ENCODE assay signal across 1 cellular context in the genomic region with DNA sequence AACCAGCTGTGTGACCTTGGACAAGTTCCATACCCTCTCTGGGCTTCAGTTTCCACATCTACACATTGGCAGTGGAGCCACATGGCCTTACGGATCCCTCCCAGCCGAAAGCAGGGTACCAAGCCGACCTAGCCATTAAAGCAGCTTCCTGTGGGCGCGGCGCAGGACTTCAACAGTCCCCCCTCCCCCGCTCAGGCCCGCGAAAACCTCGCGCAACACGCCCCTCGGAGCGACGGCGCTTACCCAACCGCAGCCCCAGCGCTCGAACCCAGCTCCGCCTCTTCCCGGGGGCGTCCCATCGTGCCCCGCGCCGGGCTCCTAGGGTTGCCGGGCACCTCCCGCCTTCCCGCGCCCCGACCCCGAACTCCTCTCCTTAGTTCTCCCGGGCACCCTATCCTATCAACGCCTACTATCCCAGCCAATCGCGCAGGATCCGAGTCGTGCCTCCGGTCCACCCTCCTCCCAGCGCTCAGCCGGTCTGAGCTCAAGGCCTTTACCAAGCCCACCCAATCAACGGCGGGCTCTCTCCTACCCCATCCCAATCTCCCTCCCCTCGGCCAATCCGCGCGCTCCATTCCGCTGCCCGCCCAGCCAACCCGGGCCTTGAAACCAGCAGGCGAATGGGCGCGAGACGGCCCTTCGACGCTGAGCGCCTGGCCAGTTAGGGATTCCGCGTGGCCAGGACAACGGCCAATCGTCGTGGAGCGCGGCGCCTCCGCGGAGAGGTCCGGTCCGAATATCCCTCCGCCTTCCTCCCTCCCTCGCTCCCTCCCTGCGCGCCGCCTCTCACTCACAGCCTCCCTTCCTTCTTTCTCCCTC.
TF ChIP-seq lines count a peak whose summit lies in the region.

A gene (plus strand): TSS at position 767 of the 819 bp plus-strand sequence. CDS start 326 bp downstream, outside the sequence.

TF ChIP-seq in K562, 482 proteins besides CTCF, POLR2A, EP300 and RAD21 (continued from another document and continues in another):
- TF ChIP-seq, protein P1, sequence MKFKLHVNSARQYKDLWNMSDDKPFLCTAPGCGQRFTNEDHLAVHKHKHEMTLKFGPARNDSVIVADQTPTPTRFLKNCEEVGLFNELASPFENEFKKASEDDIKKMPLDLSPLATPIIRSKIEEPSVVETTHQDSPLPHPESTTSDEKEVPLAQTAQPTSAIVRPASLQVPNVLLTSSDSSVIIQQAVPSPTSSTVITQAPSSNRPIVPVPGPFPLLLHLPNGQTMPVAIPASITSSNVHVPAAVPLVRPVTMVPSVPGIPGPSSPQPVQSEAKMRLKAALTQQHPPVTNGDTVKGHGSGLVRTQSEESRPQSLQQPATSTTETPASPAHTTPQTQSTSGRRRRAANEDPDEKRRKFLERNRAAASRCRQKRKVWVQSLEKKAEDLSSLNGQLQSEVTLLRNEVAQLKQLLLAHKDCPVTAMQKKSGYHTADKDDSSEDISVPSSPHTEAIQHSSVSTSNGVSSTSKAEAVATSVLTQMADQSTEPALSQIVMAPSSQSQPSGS (CRISPR knock-in tag; IDR thresholded peaks at IDR 0.05) = no peak
- TF ChIP-seq PRPF4 (IDR thresholded peaks at IDR 0.05; ENCODE audit: insufficient read depth, low read depth, low read length, poor library complexity, severe bottlenecking) (no peak), FOXK1 (CRISPR knock-in tag; IDR thresholded peaks at IDR 0.05; ENCODE audit: borderline replicate concordance) (no peak), CBFB (CRISPR knock-in tag; IDR thresholded peaks at IDR 0.05) (peak; percentile 89; the same call in 1 of the 2 replicates), SRSF9 (IDR thresholded peaks at IDR 0.05; ENCODE audit: borderline replicate concordance, low read depth, low read length) (no peak), GATAD2A (IDR thresholded peaks at IDR 0.05) (no peak; the same call in 1 of the 2 replicates), MEF2D (tag; conservative IDR thresholded peaks at IDR 0.05; ENCODE audit: low read depth) (peak; percentile 25; the same call in 1 of the 2 replicates), ZNF165 (CRISPR knock-in tag; IDR thresholded peaks at IDR 0.05; ENCODE audit: borderline replicate concordance) (no peak), TAF7 (tag; IDR thresholded peaks at IDR 0.05) (no peak; the same call in 1 of the 2 replicates), SPI1 (IDR thresholded peaks at IDR 0.05; ENCODE audit: borderline replicate concordance, low read depth, low read length) (no peak), ZFP30 (CRISPR knock-in tag; IDR thresholded peaks at IDR 0.05; ENCODE audit: borderline replicate concordance) (no peak), ZNF586 (CRISPR knock-in tag; conservative IDR thresholded peaks at IDR 0.05) (no peak), ZNF696 (CRISPR knock-in tag; conservative IDR thresholded peaks at IDR 0.05) (no peak), ZNF212 (CRISPR knock-in tag; IDR thresholded peaks at IDR 0.05) (no peak), NCOA2 (IDR thresholded peaks at IDR 0.05; ENCODE audit: partially characterized antibody in 2 of 2) (no peak), MAFF (IDR thresholded peaks at IDR 0.05; ENCODE audit: low read length) (no peak), CC2D1A (IDR thresholded peaks at IDR 0.05) (peak; percentile 73), SAP30 (IDR thresholded peaks at IDR 0.05; ENCODE audit: borderline replicate concordance, insufficient read depth, low read depth, low read length, poor library complexity, severe bottlenecking) (peak; percentile 37), PCBP1 (IDR thresholded peaks at IDR 0.05; ENCODE audit: low read depth, low read length, poor library complexity, severe bottlenecking) (peak; percentile 25), GTF2E2 (tag; IDR thresholded peaks at IDR 0.05) (peak; percentile 30; the same call in 1 of the 2 replicates), SIRT6 (IDR thresholded peaks at IDR 0.05; ENCODE audit: low read depth, low read length) (no peak), SMARCE1 (IDR thresholded peaks at IDR 0.05) (no peak; the same call in 1 of the 2 replicates), DPF2 (IDR thresholded peaks at IDR 0.05) (peak; percentile 69), ARID1B (IDR thresholded peaks at IDR 0.05) (peak; percentile 45), ZNF699 (CRISPR knock-in tag; IDR thresholded peaks at IDR 0.05; ENCODE audit: insufficient replicate concordance) (no peak), CSDE1 (IDR thresholded peaks at IDR 0.05) (no peak), ASH1L (IDR thresholded peaks at IDR 0.05; ENCODE audit: borderline replicate concordance, low read depth, partially characterized antibody) (peak; percentile 98), ZNF197 (CRISPR knock-in tag; IDR thresholded peaks at IDR 0.05; ENCODE audit: low read depth) (0 out of 2 replicates have a peak, but pooled peaks have one; percentile 9), HNRNPUL1 (IDR thresholded peaks at IDR 0.05; ENCODE audit: low read length) (no peak), SIN3A (IDR thresholded peaks at IDR 0.05; ENCODE audit: borderline replicate concordance in 2 of 2, control insufficient read depth in 1 of 2, low read depth in 2 of 2, low read length in 2 of 2) (peak in 1 of 2 experiments; percentile 43; a peak in 2 of 4 replicates), MAFK (IDR thresholded peaks at IDR 0.05; ENCODE audit: low read length) (0 out of 2 replicates have a peak, but pooled peaks have one; percentile 21), ZNF707 (CRISPR knock-in tag; conservative IDR thresholded peaks at IDR 0.05) (no peak)
- TF ChIP-seq, protein P2, sequence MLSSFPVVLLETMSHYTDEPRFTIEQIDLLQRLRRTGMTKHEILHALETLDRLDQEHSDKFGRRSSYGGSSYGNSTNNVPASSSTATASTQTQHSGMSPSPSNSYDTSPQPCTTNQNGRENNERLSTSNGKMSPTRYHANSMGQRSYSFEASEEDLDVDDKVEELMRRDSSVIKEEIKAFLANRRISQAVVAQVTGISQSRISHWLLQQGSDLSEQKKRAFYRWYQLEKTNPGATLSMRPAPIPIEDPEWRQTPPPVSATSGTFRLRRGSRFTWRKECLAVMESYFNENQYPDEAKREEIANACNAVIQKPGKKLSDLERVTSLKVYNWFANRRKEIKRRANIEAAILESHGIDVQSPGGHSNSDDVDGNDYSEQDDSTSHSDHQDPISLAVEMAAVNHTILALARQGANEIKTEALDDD (IDR thresholded peaks at IDR 0.05) = no peak
- TF ChIP-seq, protein P3, sequence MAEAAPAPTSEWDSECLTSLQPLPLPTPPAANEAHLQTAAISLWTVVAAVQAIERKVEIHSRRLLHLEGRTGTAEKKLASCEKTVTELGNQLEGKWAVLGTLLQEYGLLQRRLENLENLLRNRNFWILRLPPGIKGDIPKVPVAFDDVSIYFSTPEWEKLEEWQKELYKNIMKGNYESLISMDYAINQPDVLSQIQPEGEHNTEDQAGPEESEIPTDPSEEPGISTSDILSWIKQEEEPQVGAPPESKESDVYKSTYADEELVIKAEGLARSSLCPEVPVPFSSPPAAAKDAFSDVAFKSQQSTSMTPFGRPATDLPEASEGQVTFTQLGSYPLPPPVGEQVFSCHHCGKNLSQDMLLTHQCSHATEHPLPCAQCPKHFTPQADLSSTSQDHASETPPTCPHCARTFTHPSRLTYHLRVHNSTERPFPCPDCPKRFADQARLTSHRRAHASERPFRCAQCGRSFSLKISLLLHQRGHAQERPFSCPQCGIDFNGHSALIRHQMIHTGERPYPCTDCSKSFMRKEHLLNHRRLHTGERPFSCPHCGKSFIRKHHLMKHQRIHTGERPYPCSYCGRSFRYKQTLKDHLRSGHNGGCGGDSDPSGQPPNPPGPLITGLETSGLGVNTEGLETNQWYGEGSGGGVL (CRISPR knock-in tag; IDR thresholded peaks at IDR 0.05) = no peak
- TF ChIP-seq, protein P4, sequence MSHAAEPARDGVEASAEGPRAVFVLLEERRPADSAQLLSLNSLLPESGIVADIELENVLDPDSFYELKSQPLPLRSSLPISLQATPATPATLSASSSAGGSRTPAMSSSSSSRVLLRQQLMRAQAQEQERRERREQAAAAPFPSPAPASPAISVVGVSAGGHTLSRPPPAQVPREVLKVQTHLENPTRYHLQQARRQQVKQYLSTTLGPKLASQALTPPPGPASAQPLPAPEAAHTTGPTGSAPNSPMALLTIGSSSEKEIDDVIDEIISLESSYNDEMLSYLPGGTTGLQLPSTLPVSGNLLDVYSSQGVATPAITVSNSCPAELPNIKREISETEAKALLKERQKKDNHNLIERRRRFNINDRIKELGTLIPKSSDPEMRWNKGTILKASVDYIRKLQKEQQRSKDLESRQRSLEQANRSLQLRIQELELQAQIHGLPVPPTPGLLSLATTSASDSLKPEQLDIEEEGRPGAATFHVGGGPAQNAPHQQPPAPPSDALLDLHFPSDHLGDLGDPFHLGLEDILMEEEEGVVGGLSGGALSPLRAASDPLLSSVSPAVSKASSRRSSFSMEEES (CRISPR knock-in tag; IDR thresholded peaks at IDR 0.05) = no peak
- TF ChIP-seq, protein P5, sequence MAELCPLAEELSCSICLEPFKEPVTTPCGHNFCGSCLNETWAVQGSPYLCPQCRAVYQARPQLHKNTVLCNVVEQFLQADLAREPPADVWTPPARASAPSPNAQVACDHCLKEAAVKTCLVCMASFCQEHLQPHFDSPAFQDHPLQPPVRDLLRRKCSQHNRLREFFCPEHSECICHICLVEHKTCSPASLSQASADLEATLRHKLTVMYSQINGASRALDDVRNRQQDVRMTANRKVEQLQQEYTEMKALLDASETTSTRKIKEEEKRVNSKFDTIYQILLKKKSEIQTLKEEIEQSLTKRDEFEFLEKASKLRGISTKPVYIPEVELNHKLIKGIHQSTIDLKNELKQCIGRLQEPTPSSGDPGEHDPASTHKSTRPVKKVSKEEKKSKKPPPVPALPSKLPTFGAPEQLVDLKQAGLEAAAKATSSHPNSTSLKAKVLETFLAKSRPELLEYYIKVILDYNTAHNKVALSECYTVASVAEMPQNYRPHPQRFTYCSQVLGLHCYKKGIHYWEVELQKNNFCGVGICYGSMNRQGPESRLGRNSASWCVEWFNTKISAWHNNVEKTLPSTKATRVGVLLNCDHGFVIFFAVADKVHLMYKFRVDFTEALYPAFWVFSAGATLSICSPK (IDR thresholded peaks at IDR 0.05; ENCODE audit: borderline replicate concordance) = no peak
- TF ChIP-seq, protein P6, sequence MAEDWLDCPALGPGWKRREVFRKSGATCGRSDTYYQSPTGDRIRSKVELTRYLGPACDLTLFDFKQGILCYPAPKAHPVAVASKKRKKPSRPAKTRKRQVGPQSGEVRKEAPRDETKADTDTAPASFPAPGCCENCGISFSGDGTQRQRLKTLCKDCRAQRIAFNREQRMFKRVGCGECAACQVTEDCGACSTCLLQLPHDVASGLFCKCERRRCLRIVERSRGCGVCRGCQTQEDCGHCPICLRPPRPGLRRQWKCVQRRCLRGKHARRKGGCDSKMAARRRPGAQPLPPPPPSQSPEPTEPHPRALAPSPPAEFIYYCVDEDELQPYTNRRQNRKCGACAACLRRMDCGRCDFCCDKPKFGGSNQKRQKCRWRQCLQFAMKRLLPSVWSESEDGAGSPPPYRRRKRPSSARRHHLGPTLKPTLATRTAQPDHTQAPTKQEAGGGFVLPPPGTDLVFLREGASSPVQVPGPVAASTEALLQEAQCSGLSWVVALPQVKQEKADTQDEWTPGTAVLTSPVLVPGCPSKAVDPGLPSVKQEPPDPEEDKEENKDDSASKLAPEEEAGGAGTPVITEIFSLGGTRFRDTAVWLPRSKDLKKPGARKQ (CRISPR knock-in tag; IDR thresholded peaks at IDR 0.05) = no peak
- TF ChIP-seq, protein P7, sequence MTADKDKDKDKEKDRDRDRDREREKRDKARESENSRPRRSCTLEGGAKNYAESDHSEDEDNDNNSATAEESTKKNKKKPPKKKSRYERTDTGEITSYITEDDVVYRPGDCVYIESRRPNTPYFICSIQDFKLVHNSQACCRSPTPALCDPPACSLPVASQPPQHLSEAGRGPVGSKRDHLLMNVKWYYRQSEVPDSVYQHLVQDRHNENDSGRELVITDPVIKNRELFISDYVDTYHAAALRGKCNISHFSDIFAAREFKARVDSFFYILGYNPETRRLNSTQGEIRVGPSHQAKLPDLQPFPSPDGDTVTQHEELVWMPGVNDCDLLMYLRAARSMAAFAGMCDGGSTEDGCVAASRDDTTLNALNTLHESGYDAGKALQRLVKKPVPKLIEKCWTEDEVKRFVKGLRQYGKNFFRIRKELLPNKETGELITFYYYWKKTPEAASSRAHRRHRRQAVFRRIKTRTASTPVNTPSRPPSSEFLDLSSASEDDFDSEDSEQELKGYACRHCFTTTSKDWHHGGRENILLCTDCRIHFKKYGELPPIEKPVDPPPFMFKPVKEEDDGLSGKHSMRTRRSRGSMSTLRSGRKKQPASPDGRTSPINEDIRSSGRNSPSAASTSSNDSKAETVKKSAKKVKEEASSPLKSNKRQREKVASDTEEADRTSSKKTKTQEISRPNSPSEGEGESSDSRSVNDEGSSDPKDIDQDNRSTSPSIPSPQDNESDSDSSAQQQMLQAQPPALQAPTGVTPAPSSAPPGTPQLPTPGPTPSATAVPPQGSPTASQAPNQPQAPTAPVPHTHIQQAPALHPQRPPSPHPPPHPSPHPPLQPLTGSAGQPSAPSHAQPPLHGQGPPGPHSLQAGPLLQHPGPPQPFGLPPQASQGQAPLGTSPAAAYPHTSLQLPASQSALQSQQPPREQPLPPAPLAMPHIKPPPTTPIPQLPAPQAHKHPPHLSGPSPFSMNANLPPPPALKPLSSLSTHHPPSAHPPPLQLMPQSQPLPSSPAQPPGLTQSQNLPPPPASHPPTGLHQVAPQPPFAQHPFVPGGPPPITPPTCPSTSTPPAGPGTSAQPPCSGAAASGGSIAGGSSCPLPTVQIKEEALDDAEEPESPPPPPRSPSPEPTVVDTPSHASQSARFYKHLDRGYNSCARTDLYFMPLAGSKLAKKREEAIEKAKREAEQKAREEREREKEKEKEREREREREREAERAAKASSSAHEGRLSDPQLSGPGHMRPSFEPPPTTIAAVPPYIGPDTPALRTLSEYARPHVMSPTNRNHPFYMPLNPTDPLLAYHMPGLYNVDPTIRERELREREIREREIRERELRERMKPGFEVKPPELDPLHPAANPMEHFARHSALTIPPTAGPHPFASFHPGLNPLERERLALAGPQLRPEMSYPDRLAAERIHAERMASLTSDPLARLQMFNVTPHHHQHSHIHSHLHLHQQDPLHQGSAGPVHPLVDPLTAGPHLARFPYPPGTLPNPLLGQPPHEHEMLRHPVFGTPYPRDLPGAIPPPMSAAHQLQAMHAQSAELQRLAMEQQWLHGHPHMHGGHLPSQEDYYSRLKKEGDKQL (CRISPR knock-in tag; IDR thresholded peaks at IDR 0.05; ENCODE audit: borderline replicate concordance) = no peak
- TF ChIP-seq, protein P8, sequence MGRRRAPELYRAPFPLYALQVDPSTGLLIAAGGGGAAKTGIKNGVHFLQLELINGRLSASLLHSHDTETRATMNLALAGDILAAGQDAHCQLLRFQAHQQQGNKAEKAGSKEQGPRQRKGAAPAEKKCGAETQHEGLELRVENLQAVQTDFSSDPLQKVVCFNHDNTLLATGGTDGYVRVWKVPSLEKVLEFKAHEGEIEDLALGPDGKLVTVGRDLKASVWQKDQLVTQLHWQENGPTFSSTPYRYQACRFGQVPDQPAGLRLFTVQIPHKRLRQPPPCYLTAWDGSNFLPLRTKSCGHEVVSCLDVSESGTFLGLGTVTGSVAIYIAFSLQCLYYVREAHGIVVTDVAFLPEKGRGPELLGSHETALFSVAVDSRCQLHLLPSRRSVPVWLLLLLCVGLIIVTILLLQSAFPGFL (CRISPR knock-in tag; IDR thresholded peaks at IDR 0.05) = no peak
